Comparison of ENCODE assay signal across 19 cellular contexts in the genomic region with DNA sequence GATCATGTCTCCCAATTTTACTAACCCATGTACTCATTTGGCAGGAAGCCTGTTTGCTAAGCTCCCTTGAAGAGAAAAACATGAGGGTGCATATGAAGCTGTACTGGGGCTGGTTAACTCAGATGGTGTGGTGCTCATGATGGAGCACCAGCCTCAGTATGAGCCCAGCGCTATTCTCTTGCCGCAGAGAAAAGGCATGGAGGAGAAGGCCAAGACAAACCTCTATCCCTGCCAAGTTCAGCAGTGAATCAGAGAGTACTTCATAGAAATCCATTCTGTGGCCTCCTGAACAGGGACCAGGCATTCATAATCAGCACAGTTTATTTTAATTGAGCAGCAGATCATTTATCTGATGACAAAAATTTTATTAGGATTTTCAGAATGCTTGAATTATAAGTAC.
DNase-seq lines count a peak whose midpoint lies in the region; ATAC-seq, FAIRE-seq and TF ChIP-seq lines count a peak whose summit lies in the region.
"Had no signal": no experiment of that assay in that cellular context is flagged by ENCODE, and none has a peak within 500 bp of the region (broad histone marks: within the 10 kb centered on the region; RNA-seq: fewer than 3 reads in every experiment).

No MANE protein-coding gene starts in this region.

- DNase-seq in Ammon's horn (ENCODE audit: low spot score) (peak; percentile 54), astrocyte (ENCODE audit: low read depth) (peak; percentile 44), globus pallidus (ENCODE audit: low spot score) (peak; percentile 28), thoracic aorta (ENCODE audit: low spot score) (peak; percentile 4), breast epithelium (ENCODE audit: low spot score in 2 of 2) (no peak), NCI-H2227 (lab: John Stamatoyannopoulos, UW; ENCODE audit: unreplicated experiment) (no peak)
- DNase-seq in stimulated activated effector memory CD8-positive, alpha-beta T cell treated with anti-CD3 and anti-CD28 coated beads, Interleukin-12 subunit alpha, Interleukin-12 subunit beta, amount 100 ng/mL, for 72 hours (ENCODE audit: low spot score in 2 of 2) = no peak
- DNase-seq: CD4-positive, alpha-beta T cell; HCEC 1CT; KBM-7; NCI-H2029; NCI-H2227 treated with DMSO at 0.1 percent for 48 hours; NCI-H510A treated with DMSO at 0.1 percent for 48 hours; PC-3; SJCRH30 had no signal

- H3K4me2 ChIP-seq in astrocyte (ENCODE audit: low read length) = no peak overlapping the region
- H3K4me2 ChIP-seq: BLaER1 treated with 17β-estradiol and CSF1 and Interleukin-3, amounts not matched to agents 10 nM and 100 nM had no signal

- H3K27ac ChIP-seq in astrocyte (ENCODE audit: low read depth, low read length) = no peak overlapping the region
- no peak overlapping the region for H3K27ac ChIP-seq in thoracic aorta
- no peak overlapping the region for H3K27ac ChIP-seq in breast epithelium
- H3K27ac ChIP-seq: BLaER1 treated with 17β-estradiol and CSF1 and Interleukin-3, amounts not matched to agents 10 nM and 100 nM; SJCRH30 had no signal

- no peak for FAIRE-seq in astrocyte (lab: Jason Lieb, UNC)
- FAIRE-seq: D721Med, H1 had no signal

- TF ChIP-seq CTCF in astrocyte (IDR thresholded peaks at IDR 0.05; ENCODE audit: insufficient read depth, low read depth, low read length) = no peak
- no peak for TF ChIP-seq CTCF in thoracic aorta (IDR thresholded peaks at IDR 0.05)
- TF ChIP-seq CTCF in breast epithelium (IDR thresholded peaks at IDR 0.05) = no peak

- H3K9me3 ChIP-seq in astrocyte (ENCODE audit: insufficient read depth, low read depth, low read length) (no peaks in the 10 kb centered on the region), thoracic aorta (no peaks in the 10 kb centered on the region), breast epithelium (no peaks in the 10 kb centered on the region)
- H3K9me3 ChIP-seq: BLaER1 treated with 17β-estradiol and CSF1 and Interleukin-3, amounts not matched to agents 10 nM and 100 nM; SJCRH30 had no signal

- no peak for ATAC-seq in thoracic aorta (ENCODE audit: insufficient number of reproducible peaks, low FRiP score, low read depth)
- ATAC-seq in stimulated activated effector memory CD8-positive, alpha-beta T cell treated with anti-CD3 and anti-CD28 coated beads, Interleukin-12 subunit alpha, Interleukin-12 subunit beta, amount 100 ng/mL, for 72 hours = no peak
- ATAC-seq: PC-3, SK-N-SH treated with all-trans-retinoic acid at 6 μM for 48 hours had no signal

- no peaks in the 10 kb centered on the region for H4K20me1 ChIP-seq in astrocyte (ENCODE audit: insufficient read depth, low read length)
- H4K20me1 ChIP-seq: BLaER1 treated with 17β-estradiol and CSF1 and Interleukin-3, amounts not matched to agents 10 nM and 100 nM had no signal

- H3K27me3 Mint-ChIP-seq in astrocyte (ENCODE audit: low read depth, unreplicated experiment) = peaks cover 1% of the 10 kb centered on the region
- H3K27me3 Mint-ChIP-seq: CD4-positive, alpha-beta T cell had no signal

- H3K9me3 Mint-ChIP-seq in astrocyte (ENCODE audit: unreplicated experiment) = no peaks in the 10 kb centered on the region
- no peaks in the 10 kb centered on the region for H3K9me3 Mint-ChIP-seq in stimulated activated effector memory CD8-positive, alpha-beta T cell treated with anti-CD3 and anti-CD28 coated beads, Interleukin-12 subunit alpha, Interleukin-12 subunit beta, amount 100 ng/mL, for 72 hours

- no peak overlapping the region for H3K9ac ChIP-seq in astrocyte (ENCODE audit: low read length)
- H3K9ac ChIP-seq: BLaER1 treated with 17β-estradiol and CSF1 and Interleukin-3, amounts not matched to agents 10 nM and 100 nM had no signal

- H3K27me3 ChIP-seq in astrocyte (ENCODE audit: insufficient read depth, low read length) (no peaks in the 10 kb centered on the region), thoracic aorta (replicated peaks; ENCODE audit: insufficient read depth) (no peaks in the 10 kb centered on the region), breast epithelium (no peaks in the 10 kb centered on the region)
- H3K27me3 ChIP-seq: SJCRH30 had no signal

- no peak overlapping the region for H3K4me3 Mint-ChIP-seq in astrocyte (ENCODE audit: unreplicated experiment)
- H3K4me3 Mint-ChIP-seq in stimulated activated effector memory CD8-positive, alpha-beta T cell treated with anti-CD3 and anti-CD28 coated beads, Interleukin-12 subunit alpha, Interleukin-12 subunit beta, amount 100 ng/mL, for 72 hours = no peak overlapping the region
- H3K4me3 Mint-ChIP-seq: CD4-positive, alpha-beta T cell had no signal

- no peak for TF ChIP-seq POLR2A in breast epithelium (IDR thresholded peaks at IDR 0.05)

- no peaks in the 10 kb centered on the region for H3K36me3 ChIP-seq in astrocyte (ENCODE audit: insufficient read depth, low read length)
- H3K36me3 ChIP-seq in thoracic aorta = no peaks in the 10 kb centered on the region
- H3K36me3 ChIP-seq in breast epithelium = no peaks in the 10 kb centered on the region
- H3K36me3 ChIP-seq: BLaER1 treated with 17β-estradiol and CSF1 and Interleukin-3, amounts not matched to agents 10 nM and 100 nM; SJCRH30 had no signal

- H3K4me1 Mint-ChIP-seq in astrocyte (ENCODE audit: low read depth, unreplicated experiment) = no peaks in the 10 kb centered on the region
- H3K4me1 Mint-ChIP-seq in stimulated activated effector memory CD8-positive, alpha-beta T cell treated with anti-CD3 and anti-CD28 coated beads, Interleukin-12 subunit alpha, Interleukin-12 subunit beta, amount 100 ng/mL, for 72 hours = no peaks in the 10 kb centered on the region

- intact Hi-C loops in breast epithelium (cut with DNase I; ENCODE audit: low total_unique reads) = no loop called here

- H3K4me3 ChIP-seq in astrocyte (ENCODE audit: insufficient read depth, low read depth, low read length) (no peak overlapping the region), thoracic aorta (no peak overlapping the region), breast epithelium (no peak overlapping the region)
- H3K4me3 ChIP-seq: BLaER1 treated with 17β-estradiol and CSF1 and Interleukin-3, amounts not matched to agents 10 nM and 100 nM; SJCRH30 had no signal

- no peaks in the 10 kb centered on the region for H3K4me1 ChIP-seq in astrocyte (ENCODE audit: insufficient read depth, low read length)
- no peaks in the 10 kb centered on the region for H3K4me1 ChIP-seq in thoracic aorta (ENCODE audit: control insufficient read depth in 1 of 2, low read depth in 2 of 2)
- no peaks in the 10 kb centered on the region for H3K4me1 ChIP-seq in breast epithelium
- H3K4me1 ChIP-seq: BLaER1 treated with 17β-estradiol and CSF1 and Interleukin-3, amounts not matched to agents 10 nM and 100 nM had no signal

- no peaks in the 10 kb centered on the region for H3K79me2 ChIP-seq in astrocyte (ENCODE audit: insufficient read depth, low read length)

- no peak overlapping the region for H2AFZ ChIP-seq in astrocyte (ENCODE audit: low read depth, low read length)

- H3K36me3 Mint-ChIP-seq in astrocyte (ENCODE audit: low read depth, unreplicated experiment) = no peaks in the 10 kb centered on the region
- H3K36me3 Mint-ChIP-seq in stimulated activated effector memory CD8-positive, alpha-beta T cell treated with anti-CD3 and anti-CD28 coated beads, Interleukin-12 subunit alpha, Interleukin-12 subunit beta, amount 100 ng/mL, for 72 hours = no peaks in the 10 kb centered on the region

- H3K27ac Mint-ChIP-seq in astrocyte (ENCODE audit: unreplicated experiment) = no peak overlapping the region
- no peak overlapping the region for H3K27ac Mint-ChIP-seq in stimulated activated effector memory CD8-positive, alpha-beta T cell treated with anti-CD3 and anti-CD28 coated beads, Interleukin-12 subunit alpha, Interleukin-12 subunit beta, amount 100 ng/mL, for 72 hours
- H3K27ac Mint-ChIP-seq: CD4-positive, alpha-beta T cell had no signal

Comparison
In these comparisons a context has a peak if more than half of its experiments do, and no peak if none do; other contexts are left out.
1. DNase-seq: peak in Ammon's horn (single experiment), astrocyte (single experiment), globus pallidus (single experiment) and thoracic aorta (single experiment); none in breast epithelium (0 of 2), stimulated activated effector memory CD8-positive, alpha-beta T cell treated with anti-CD3 and anti-CD28 coated beads, Interleukin-12 subunit alpha, Interleukin-12 subunit beta, amount 100 ng/mL, for 72 hours (0 of 2) and NCI-H2227 (single experiment).